ENCODE assay signal across 29 cellular contexts in genomic region chr2:3630631-3631030, GRCh38. TPM values are rescaled to one million over a fixed set of nuclear protein-coding genes. Genes with fewer than 3 reads are reported as not detected.
"Had no signal": no experiment of that assay in that cellular context is flagged by ENCODE, and none has a peak within 500 bp of the region (broad histone marks: within the 10 kb centered on the region; RNA-seq: fewer than 3 reads in every experiment).

No MANE protein-coding gene starts in this region.

- FAIRE-seq: colon had no signal

- H3K27ac Mint-ChIP-seq: activated B cell treated with CpG ODN at 0.5 μM for 24 hours; activated naive CD8-positive, alpha-beta T cell treated with anti-CD3 and anti-CD28 coated beads, Interleukin-2, amount 50 U/mL, for 24 hours; activated T-helper 1 cell treated with anti-CD3 and anti-CD28 coated beads, Interleukin-12 subunit alpha, Interleukin-12 subunit beta, Interleukin-2, Interleukin-4 antibody, amounts not matched to agents 30 ng/mL and 10 ng/mL and 1 ng/mL, durations not matched to agents 14 hours and 24 hours and 36 hours; effector memory CD8-positive, alpha-beta T cell; memory B cell; progenitor cell of endocrine pancreas; T-helper 1 cell treated with Interleukin-12 subunit alpha and Interleukin-12 subunit beta and Interleukin-4 antibody, amounts not matched to agents 30 μg/mL and 1 μg/mL, for 36 hours had no signal

- H3K36me3 ChIP-seq: ascending aorta, brain microvascular endothelial cell, esophagus muscularis mucosa, gastrocnemius medialis, thyroid gland had no signal

- H3K27me3 Mint-ChIP-seq: activated naive CD8-positive, alpha-beta T cell treated with anti-CD3 and anti-CD28 coated beads, Interleukin-2, amount 50 U/mL, for 24 hours had no signal

- H3K27me3 ChIP-seq: ascending aorta, brain microvascular endothelial cell, dorsolateral prefrontal cortex, esophagus muscularis mucosa, gastrocnemius medialis, thyroid gland had no signal

- H3K4me3 Mint-ChIP-seq: activated B cell treated with CpG ODN at 0.5 μM for 24 hours; activated naive CD8-positive, alpha-beta T cell treated with anti-CD3 and anti-CD28 coated beads, Interleukin-2, amount 50 U/mL, for 24 hours; activated T-helper 1 cell treated with anti-CD3 and anti-CD28 coated beads, Interleukin-12 subunit alpha, Interleukin-12 subunit beta, Interleukin-2, Interleukin-4 antibody, amounts not matched to agents 30 ng/mL and 10 ng/mL and 1 ng/mL, durations not matched to agents 14 hours and 24 hours and 36 hours; effector memory CD8-positive, alpha-beta T cell; memory B cell; neural crest cell; T-helper 1 cell treated with Interleukin-12 subunit alpha and Interleukin-12 subunit beta and Interleukin-4 antibody, amounts not matched to agents 30 μg/mL and 1 μg/mL, for 36 hours had no signal

- DNase-seq: activated B cell treated with CpG ODN at 0.5 μM for 24 hours; activated CD4-positive, alpha-beta T cell treated with anti-CD3 and anti-CD28 coated beads for 4 hours; activated CD4-positive, alpha-beta T cell treated with anti-CD3 and anti-CD28 coated beads, Interleukin-2, amount 50 U/mL, for 48 hours; activated gamma-delta T cell; activated naive CD8-positive, alpha-beta T cell treated with anti-CD3 and anti-CD28 coated beads, Interleukin-2, amount 50 U/mL, for 24 hours; brain microvascular endothelial cell; central memory CD4-positive, alpha-beta T cell; effector memory CD8-positive, alpha-beta T cell; gastrocnemius medialis; hippocampal formation; left ventricle myocardium superior; mucosa of descending colon; occipital lobe; retina; stimulated activated CD4-positive, alpha-beta T cell treated with anti-CD3 and anti-CD28 coated beads, Interleukin-12 subunit alpha, Interleukin-12 subunit beta, amount 100 ng/mL, for 4 hours; stimulated activated CD4-positive, alpha-beta T cell treated with anti-CD3 and anti-CD28 coated beads, Interleukin-4, amount 100 ng/mL, for 4 hours; stimulated activated naive CD8-positive, alpha-beta T cell treated with anti-CD3 and anti-CD28 coated beads, Interleukin-15, Interleukin-2, amounts not matched to agents 100 U/mL and 50 U/mL, for 24 hours; T1000; thyroid gland had no signal

- H3K27ac ChIP-seq: ascending aorta, brain microvascular endothelial cell, dorsolateral prefrontal cortex, esophagus muscularis mucosa, gastrocnemius medialis, thyroid gland had no signal

- H3K9me3 Mint-ChIP-seq: activated B cell treated with CpG ODN at 0.5 μM for 24 hours; activated naive CD8-positive, alpha-beta T cell treated with anti-CD3 and anti-CD28 coated beads, Interleukin-2, amount 50 U/mL, for 24 hours; activated T-helper 1 cell treated with anti-CD3 and anti-CD28 coated beads, Interleukin-12 subunit alpha, Interleukin-12 subunit beta, Interleukin-2, Interleukin-4 antibody, amounts not matched to agents 30 ng/mL and 10 ng/mL and 1 ng/mL, durations not matched to agents 14 hours and 24 hours and 36 hours; effector memory CD8-positive, alpha-beta T cell; memory B cell; T-helper 1 cell treated with Interleukin-12 subunit alpha and Interleukin-12 subunit beta and Interleukin-4 antibody, amounts not matched to agents 30 μg/mL and 1 μg/mL, for 36 hours had no signal

- H3K4me1 Mint-ChIP-seq: activated B cell treated with CpG ODN at 0.5 μM for 24 hours; activated naive CD8-positive, alpha-beta T cell treated with anti-CD3 and anti-CD28 coated beads, Interleukin-2, amount 50 U/mL, for 24 hours; memory B cell; neural crest cell had no signal

- H3K4me3 ChIP-seq: ascending aorta, dorsolateral prefrontal cortex, esophagus muscularis mucosa, gastrocnemius medialis, mucosa of descending colon, thyroid gland had no signal

- H3K9me3 ChIP-seq: ascending aorta, esophagus muscularis mucosa, gastrocnemius medialis, mucosa of descending colon, thyroid gland had no signal

- H3K36me3 Mint-ChIP-seq: memory B cell had no signal

- H3K4me1 ChIP-seq: ascending aorta, gastrocnemius medialis, thyroid gland had no signal

- ATAC-seq: activated naive CD8-positive, alpha-beta T cell treated with anti-CD3 and anti-CD28 coated beads, Interleukin-2, amount 50 U/mL, for 24 hours; effector memory CD8-positive, alpha-beta T cell; gastrocnemius medialis; left ventricle myocardium superior; mucosa of descending colon; stimulated activated naive CD8-positive, alpha-beta T cell treated with anti-CD3 and anti-CD28 coated beads, Interleukin-15, Interleukin-2, amounts not matched to agents 100 U/mL and 50 U/mL, for 24 hours had no signal

RNA-seq across cellular contexts. Expression of gene ALLC, which starts 27.4 kb away (rescaled TPM):
- total RNA-seq: activated B cell treated with CpG ODN at 0.5 μM for 24 hours; activated T-helper 1 cell treated with anti-CD3 and anti-CD28 coated beads, Interleukin-12 subunit alpha, Interleukin-12 subunit beta, Interleukin-2, Interleukin-4 antibody, amounts not matched to agents 30 ng/mL and 10 ng/mL and 1 ng/mL, durations not matched to agents 14 hours and 24 hours and 36 hours; ascending aorta; esophagus muscularis mucosa; gastrocnemius medialis; left ventricle myocardium superior; mucosa of descending colon; neural crest cell; occipital lobe; progenitor cell of endocrine pancreas; subcutaneous adipose tissue; thyroid gland had no signal

RNA-seq across cellular contexts. Expression of gene COLEC11, which starts 35.7 kb away (rescaled TPM):
- total RNA-seq: activated B cell treated with CpG ODN at 0.5 μM for 24 hours; activated T-helper 1 cell treated with anti-CD3 and anti-CD28 coated beads, Interleukin-12 subunit alpha, Interleukin-12 subunit beta, Interleukin-2, Interleukin-4 antibody, amounts not matched to agents 30 ng/mL and 10 ng/mL and 1 ng/mL, durations not matched to agents 14 hours and 24 hours and 36 hours; neural crest cell; progenitor cell of endocrine pancreas had no signal
